5 cellular contexts compared by ENCODE assay signal in genomic region chr12:100344351-100344750, GRCh38. TPM values are rescaled to one million over a fixed set of nuclear protein-coding genes. Genes with fewer than 3 reads are reported as not detected.
"Had no signal": no experiment of that assay in that cellular context is flagged by ENCODE, and none has a peak within 500 bp of the region (broad histone marks: within the 10 kb centered on the region; RNA-seq: fewer than 3 reads in every experiment).

No MANE protein-coding gene starts in this region.

RNA-seq across cellular contexts. Expression of gene SLC17A8, which starts 12.5 kb away (rescaled TPM):
- total RNA-seq: thoracic aorta, thyroid gland, tibial nerve, vagina had no signal
- polyA plus RNA-seq: stomach had no signal
